In the genomic region with DNA sequence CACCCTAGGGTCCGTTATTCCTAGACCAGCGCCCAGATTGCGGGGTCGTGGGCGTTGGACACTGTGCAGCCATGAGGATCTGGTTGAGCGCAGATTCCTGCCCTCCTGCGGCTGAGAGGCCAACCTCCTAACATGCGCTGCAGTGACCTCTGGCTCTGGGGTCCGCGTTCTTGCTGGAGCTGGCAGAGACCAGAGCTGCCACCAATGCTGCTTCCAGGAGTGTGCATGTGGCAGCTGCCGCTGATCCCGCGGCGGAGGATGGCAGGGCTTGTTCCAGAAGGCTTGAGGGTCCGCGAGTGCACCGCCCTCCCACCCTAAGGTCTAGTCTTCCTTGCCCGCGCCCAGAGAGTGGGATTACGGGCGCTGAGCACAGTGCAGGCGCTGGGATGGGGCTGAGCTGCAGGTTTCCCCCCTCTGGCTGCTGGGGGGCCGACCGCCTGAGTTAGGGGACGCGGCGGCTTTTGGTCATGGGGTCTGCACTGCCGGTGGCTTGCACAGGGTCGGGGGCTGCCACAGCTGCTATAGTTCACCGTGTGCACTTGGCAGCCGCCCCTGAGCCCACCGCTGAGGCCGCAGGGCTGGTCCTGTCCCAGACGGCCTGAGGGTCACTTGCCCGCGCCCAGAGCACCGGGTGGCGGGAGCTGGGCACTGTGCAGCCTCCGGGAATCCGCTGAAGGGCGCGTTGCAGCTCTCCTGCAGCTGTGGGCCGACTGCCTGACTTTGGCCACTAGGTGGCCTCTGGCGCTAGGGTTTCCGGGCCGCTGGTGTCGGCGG, we compare ENCODE assay signal across 8 cellular contexts.
A peak's percentile ranks its signal among the peaks of the same experiment; 100 is the strongest.
DNase-seq lines count a peak whose midpoint lies in the region; ATAC-seq and TF ChIP-seq lines count a peak whose summit lies in the region.

No MANE protein-coding gene starts in this region.

- H3K9ac ChIP-seq in H9 (ENCODE audit: extremely low read depth, insufficient read length, low read length): no peak overlapping the region
- H3K9ac ChIP-seq in Loucy (ENCODE audit: low read depth, low read length, poor library complexity, severe bottlenecking): peak overlapping the region; percentile 55

- H3K14ac ChIP-seq in H9 (ENCODE audit: insufficient read depth, low read length): no peak overlapping the region

- no peak overlapping the region for H3K4ac ChIP-seq in H9 (ENCODE audit: low read depth, low read length)

- H4K91ac ChIP-seq in H9 (ENCODE audit: insufficient read length, low read depth, low read length): no peak overlapping the region

- no peak overlapping the region for H2BK120ac ChIP-seq in H9 (ENCODE audit: low read depth, low read length, poor library complexity, severe bottlenecking)

- DNase-seq in GM10266 (ENCODE audit: extremely low spot score) (peak; percentile 57), H9 (peak; percentile 83), T-helper 1 cell (peak in 4 of 5 donors; percentile 27 to 64 (median 42)), astrocyte of the cerebellum (ENCODE audit: low read depth) (no peak), hippocampal formation (lab: John Stamatoyannopoulos, UW) (peak; percentile 67 to 75), sciatic nerve (ENCODE audit: low spot score) (peak; percentile 89), cerebellar nuclear complex (lab: John Stamatoyannopoulos, UW) (no peak)

- peak; percentile 98 for ATAC-seq in sciatic nerve

- H3K27ac ChIP-seq in H9 (ENCODE audit: insufficient read length, low read depth, low read length): no peak overlapping the region

- no peaks in the 10 kb centered on the region for H3K9me2 ChIP-seq in Loucy (replicated peaks; ENCODE audit: low read depth, low read length)

- no peak overlapping the region for H2AFZ ChIP-seq in H9 (ENCODE audit: low read length)
- H2AFZ ChIP-seq in Loucy (ENCODE audit: low read length): peak overlapping the region; percentile 89

- peaks cover 8% of the 10 kb centered on the region; the same call in 1 of the 2 replicates for H3K27me3 ChIP-seq in H9 (ENCODE audit: insufficient read depth, low read length)
- no peaks in the 10 kb centered on the region for H3K27me3 ChIP-seq in Loucy (ENCODE audit: insufficient read depth, low read length, poor library complexity, severe bottlenecking)

- no peak overlapping the region for H3T11ph ChIP-seq in H9 (ENCODE audit: low read length)

- H3K4me1 ChIP-seq in H9 (ENCODE audit: insufficient read depth, low read length) (no peaks in the 10 kb centered on the region), Loucy (ENCODE audit: insufficient read depth, low read length, poor library complexity, severe bottlenecking) (peaks cover 4% of the 10 kb centered on the region)

- peak overlapping the region; percentile 57 to 79 for H3K4me3 Mint-ChIP-seq in H9

- no peak overlapping the region for H2BK5ac ChIP-seq in H9 (ENCODE audit: insufficient read length, low read length)

- H3K4me3 ChIP-seq in Loucy (ENCODE audit: low read length, poor library complexity, severe bottlenecking) (peak overlapping the region; percentile 70), astrocyte of the cerebellum (ENCODE audit: low read depth, low read length) (peak overlapping the region; percentile 35)

- H3K9me3 ChIP-seq in H9 (ENCODE audit: control insufficient read depth, low read depth, low read length) (no peaks in the 10 kb centered on the region), Loucy (ENCODE audit: insufficient read depth, low read depth, low read length) (no peaks in the 10 kb centered on the region)

- H3K27me3 Mint-ChIP-seq in H9 (ENCODE audit: low read depth): peaks cover 55% of the 10 kb centered on the region

- WGBS in H9 (ENCODE audit: extremely low coverage, insufficient read length, low lambda C conversion rate): no CpG with 5 or more reads among the region's 48 CpGs

- no peaks in the 10 kb centered on the region for H3F3A ChIP-seq in Loucy (ENCODE audit: low read depth)

- no peak overlapping the region for H3K23ac ChIP-seq in H9 (ENCODE audit: insufficient read length, low read depth, low read length)

- no peaks in the 10 kb centered on the region for H3K4me1 Mint-ChIP-seq in H9

- peaks cover 6% of the 10 kb centered on the region for H3K23me2 ChIP-seq in H9 (ENCODE audit: insufficient read length, low read depth, low read length, poor library complexity, severe bottlenecking)

- H2BK20ac ChIP-seq in H9 (ENCODE audit: low read depth, low read length, poor library complexity, severe bottlenecking): no peak overlapping the region

- H3K27ac Mint-ChIP-seq in H9: no peak overlapping the region

- H3K79me2 ChIP-seq in H9 (ENCODE audit: insufficient read depth, low read length) (no peaks in the 10 kb centered on the region), Loucy (ENCODE audit: insufficient read depth, low read length) (no peaks in the 10 kb centered on the region)

- H2BK12ac ChIP-seq in H9 (ENCODE audit: insufficient read length, low read depth, low read length): no peak overlapping the region

- no peak overlapping the region for H3K56ac ChIP-seq in H9 (ENCODE audit: insufficient read length, low read depth, low read length)

- no peaks in the 10 kb centered on the region for H3K79me1 ChIP-seq in H9 (ENCODE audit: insufficient read depth, low read depth, low read length, poor library complexity, severe bottlenecking)

- H3K9me3 Mint-ChIP-seq in H9: peaks cover 7 to 10% of the 10 kb centered on the region in 2 experiments; a peak in 4 of 5 replicates

- no peak overlapping the region for H4K8ac ChIP-seq in H9 (replicated peaks; ENCODE audit: insufficient read length, low read depth, low read length)

- H2AK5ac ChIP-seq in H9 (ENCODE audit: insufficient read length, low read length): no peak overlapping the region

- TF ChIP-seq CTCF in GM10266 (IDR thresholded peaks at IDR 0.05; ENCODE audit: control insufficient read depth, insufficient read depth, low read depth, missing control alignments) (peak; percentile 93), H9 (conservative IDR thresholded peaks at IDR 0.05) (peak; percentile 91), Loucy (conservative IDR thresholded peaks at IDR 0.05; ENCODE audit: low read length) (peak; percentile 73), astrocyte of the cerebellum (IDR thresholded peaks at IDR 0.05; ENCODE audit: low read depth, low read length, missing control alignments) (peak; percentile 82)

- H3K4me2 ChIP-seq in H9 (ENCODE audit: insufficient read depth, insufficient read length, low read length): peak overlapping the region; percentile 53
- peak overlapping the region; percentile 90 for H3K4me2 ChIP-seq in Loucy (ENCODE audit: low read depth, low read length, poor library complexity, severe bottlenecking)

- H4K5ac ChIP-seq in H9 (ENCODE audit: insufficient read length, low read depth, low read length): no peak overlapping the region

- intact Hi-C loops in sciatic nerve (cut with DNase I): no loop called here

- peaks cover 0 to 5% (median 3%) of the 10 kb centered on the region in 3 experiments; a peak in 2 of 7 replicates for H3K36me3 Mint-ChIP-seq in H9 (ENCODE audit: insufficient read depth in 1 of 3, low read depth in 3 of 3)

- no peak overlapping the region for H2BK15ac ChIP-seq in H9 (ENCODE audit: low read depth, low read length)

- in situ Hi-C loops in astrocyte of the cerebellum (cut with HindIII; ENCODE audit: low sequenced_read_pairs): no loop called here

- no peak overlapping the region for H3K18ac ChIP-seq in H9 (ENCODE audit: insufficient read length, low read depth, low read length)

- H4K20me1 ChIP-seq in H9 (ENCODE audit: control insufficient read depth, insufficient read depth, insufficient read length) (no peaks in the 10 kb centered on the region), Loucy (ENCODE audit: insufficient read depth, low read length, poor library complexity, severe bottlenecking) (no peaks in the 10 kb centered on the region)

- no peaks in the 10 kb centered on the region for H3K36me3 ChIP-seq in Loucy (ENCODE audit: insufficient read depth, low read length)

Comparison
In these comparisons a context has a peak if more than half of its experiments do, and no peak if none do; other contexts are left out.
1. DNase-seq: peak in GM10266 (single experiment), H9 (single experiment), T-helper 1 cell (4 of 5), hippocampal formation (2 of 2) and sciatic nerve (single experiment); none in astrocyte of the cerebellum (single experiment) and cerebellar nuclear complex (0 of 2).
2. Peak in every context shown above with its lines, with median percentiles within 50 percentile points of each other: CTCF ChIP-seq.